In genomic region chr4:105059337-105059736, GRCh38 we compare ENCODE assay signal across 10 cellular contexts.
DNase-seq lines count a peak whose midpoint lies in the region; ATAC-seq, FAIRE-seq and TF ChIP-seq lines count a peak whose summit lies in the region.
"Had no signal": no experiment of that assay in that cellular context is flagged by ENCODE, and none has a peak within 500 bp of the region (broad histone marks: within the 10 kb centered on the region; RNA-seq: fewer than 3 reads in every experiment).

No MANE protein-coding gene starts in this region.

- DNase-seq in GM20000 (ENCODE audit: low spot score) (peak; percentile 38), bronchial epithelial cell (ENCODE audit: low read depth) (peak; percentile 62), PC-9 (no peak), BE2C (no peak), OCI-M1 (lab: John Stamatoyannopoulos, UW) (no peak), glutamatergic neuron (no peak)
- DNase-seq: effector memory CD8-positive, alpha-beta T cell had no signal

- no peak overlapping the region for H3K4me2 ChIP-seq in PC-9

- no peaks in the 10 kb centered on the region for H3K4me1 Mint-ChIP-seq in glutamatergic neuron (ENCODE audit: low read depth, unreplicated experiment)

- no peak for TF ChIP-seq CTCF in GM20000 (IDR thresholded peaks at IDR 0.05; ENCODE audit: extremely low read depth, missing control alignments)
- TF ChIP-seq CTCF in bronchial epithelial cell (IDR thresholded peaks at IDR 0.05; ENCODE audit: insufficient read depth, low read length, severe bottlenecking), result no peak
- TF ChIP-seq CTCF in PC-9 (conservative IDR thresholded peaks at IDR 0.05), result no peak
- no peak for TF ChIP-seq CTCF in BE2C (IDR thresholded peaks at IDR 0.05; ENCODE audit: low read depth, low read length)
- no peak for TF ChIP-seq CTCF in glutamatergic neuron (IDR thresholded peaks at IDR 0.05; ENCODE audit: partially characterized antibody, unreplicated experiment)

- no peaks in the 10 kb centered on the region for H3K36me3 ChIP-seq in bronchial epithelial cell (ENCODE audit: control insufficient read depth, insufficient read depth, low read length)
- no peaks in the 10 kb centered on the region for H3K36me3 ChIP-seq in PC-9 (ENCODE audit: low read depth)
- no peaks in the 10 kb centered on the region for H3K36me3 ChIP-seq in BE2C

- H4K20me1 ChIP-seq in PC-9 (ENCODE audit: insufficient read depth), result no peaks in the 10 kb centered on the region

- POLR2A ChIA-PET in PC-9 (lab: Charles Lee; ENCODE audit: unreplicated experiment), result interaction anchor here (0.6 kb wide), 1 partner anchor 63 kb away, joined by 7 read pairs; no protein-coding TSS in a partner anchor

- H3K9me3 ChIP-seq in PC-9 (ENCODE audit: insufficient read depth, low read depth), result no peaks in the 10 kb centered on the region
- H3K9me3 ChIP-seq in BE2C, result no peaks in the 10 kb centered on the region

- no peak overlapping the region for H3K27ac Mint-ChIP-seq in glutamatergic neuron (ENCODE audit: unreplicated experiment)
- H3K27ac Mint-ChIP-seq: effector memory CD8-positive, alpha-beta T cell; memory B cell had no signal

- H3K9me3 Mint-ChIP-seq in glutamatergic neuron (ENCODE audit: unreplicated experiment), result peaks cover 1% of the 10 kb centered on the region
- H3K9me3 Mint-ChIP-seq: effector memory CD8-positive, alpha-beta T cell; memory B cell had no signal

- CTCF ChIA-PET in PC-9 (lab: Charles Lee), result no interaction called here

- H3K27ac ChIP-seq in PC-9, result no peak overlapping the region

- H3K9me2 ChIP-seq in PC-9 (ENCODE audit: insufficient read depth), result no peaks in the 10 kb centered on the region

- H2AFZ ChIP-seq in PC-9, result no peak overlapping the region

- ATAC-seq in GM18498 (IDR thresholded peaks at IDR 0.05; ENCODE audit: unreplicated experiment), result peak; percentile 26
- peak; percentile 37 for ATAC-seq in HG03432 (IDR thresholded peaks at IDR 0.05; ENCODE audit: unreplicated experiment)
- ATAC-seq: effector memory CD8-positive, alpha-beta T cell had no signal

- peaks cover 21% of the 10 kb centered on the region; the same call in 1 of the 2 replicates for H3F3A ChIP-seq in PC-9 (ENCODE audit: insufficient read depth, low read depth)

- FAIRE-seq in bronchial epithelial cell (lab: Jason Lieb, UNC), result peak; percentile 89

- peaks cover 17% of the 10 kb centered on the region for H3K4me1 ChIP-seq in PC-9 (replicated peaks; ENCODE audit: insufficient read depth)
- peaks cover 3% of the 10 kb centered on the region for H3K4me1 ChIP-seq in BE2C

- H3K36me3 Mint-ChIP-seq in glutamatergic neuron (ENCODE audit: unreplicated experiment), result no peaks in the 10 kb centered on the region
- H3K36me3 Mint-ChIP-seq: memory B cell had no signal

- H3K27me3 Mint-ChIP-seq in glutamatergic neuron (ENCODE audit: unreplicated experiment), result no peaks in the 10 kb centered on the region
- H3K27me3 Mint-ChIP-seq: effector memory CD8-positive, alpha-beta T cell; memory B cell had no signal

- H3K4me3 Mint-ChIP-seq in glutamatergic neuron (ENCODE audit: unreplicated experiment), result no peak overlapping the region
- H3K4me3 Mint-ChIP-seq: effector memory CD8-positive, alpha-beta T cell; memory B cell had no signal

- intact Hi-C loops in PC-9 (cut with micrococcal nuclease; ENCODE audit: unreplicated experiment), result loop anchor here (2.0 to 10.0 kb wide), 2 partner anchors 93 to 185 kb away; no protein-coding TSS in a partner anchor

- BruUV-seq in PC-9 (replicated peaks; lab: Mats Ljungman, UMichigan), result no TSS peak

- H3K4me3 ChIP-seq in bronchial epithelial cell (ENCODE audit: low read depth, low read length), result no peak overlapping the region
- H3K4me3 ChIP-seq in PC-9, result no peak overlapping the region
- H3K4me3 ChIP-seq in BE2C (ENCODE audit: low read depth, low read length), result no peak overlapping the region

- H3K27me3 ChIP-seq in bronchial epithelial cell (ENCODE audit: control insufficient read depth, insufficient read depth, low read length), result no peaks in the 10 kb centered on the region
- H3K27me3 ChIP-seq in PC-9 (ENCODE audit: insufficient read depth, low read depth), result no peaks in the 10 kb centered on the region
- H3K27me3 ChIP-seq in BE2C, result no peaks in the 10 kb centered on the region

- no peaks in the 10 kb centered on the region for H3K79me2 ChIP-seq in PC-9 (ENCODE audit: low read depth)

Comparison
In these comparisons a context has a peak if more than half of its experiments do, and no peak if none do; other contexts are left out.
1. DNase-seq: peak in GM20000 (single experiment) and bronchial epithelial cell (single experiment); none in PC-9 (0 of 2), BE2C (single experiment), OCI-M1 (single experiment) and glutamatergic neuron (single experiment).